ENCODE assay signal across 12 cellular contexts in genomic region chr6:136586295-136586694, GRCh38. TPM values are rescaled to one million over a fixed set of nuclear protein-coding genes. Genes with fewer than 3 reads are reported as not detected.
DNase-seq lines count a peak whose midpoint lies in the region; ATAC-seq and TF ChIP-seq lines count a peak whose summit lies in the region.
"Had no signal": no experiment of that assay in that cellular context is flagged by ENCODE, and none has a peak within 500 bp of the region (broad histone marks: within the 10 kb centered on the region; RNA-seq: fewer than 3 reads in every experiment).

No MANE protein-coding gene starts in this region.

- no peaks in the 10 kb centered on the region for H3K79me2 ChIP-seq in GM23248 (ENCODE audit: insufficient read depth)
- no peaks in the 10 kb centered on the region for H3K79me2 ChIP-seq in H9 (ENCODE audit: insufficient read depth, low read length)

- H3K27ac Mint-ChIP-seq in H9 = no peak overlapping the region
- H3K27ac Mint-ChIP-seq in activated naive CD8-positive, alpha-beta T cell treated with anti-CD3 and anti-CD28 coated beads, Interleukin-2, amount 50 U/mL, for 24 hours = no peak overlapping the region
- H3K27ac Mint-ChIP-seq: nephron had no signal

- H3K4me1 ChIP-seq in GM23248 (ENCODE audit: insufficient read depth) = peaks cover 21% of the 10 kb centered on the region
- peaks cover 2 to 35% (median 10%) of the 10 kb centered on the region in 3 donors for H3K4me1 ChIP-seq in gastroesophageal sphincter
- H3K4me1 ChIP-seq in stomach = peaks cover 0 to 19% (median 8%) of the 10 kb centered on the region in 4 donors
- peaks cover 12% of the 10 kb centered on the region for H3K4me1 ChIP-seq in H9 (ENCODE audit: insufficient read depth, low read length)

- peak overlapping the region; percentile 52 for H3K4me2 ChIP-seq in GM23248 (ENCODE audit: unreplicated experiment)
- H3K4me2 ChIP-seq in H9 (ENCODE audit: insufficient read depth, insufficient read length, low read length) = no peak overlapping the region

- H3K18ac ChIP-seq in H9 (ENCODE audit: insufficient read length, low read depth, low read length) = no peak overlapping the region

- ATAC-seq in gastroesophageal sphincter = peak; percentile 91
- no peak for ATAC-seq in activated naive CD8-positive, alpha-beta T cell treated with anti-CD3 and anti-CD28 coated beads, Interleukin-2, amount 50 U/mL, for 24 hours

- H3K79me1 ChIP-seq in H9 (ENCODE audit: insufficient read depth, low read depth, low read length, poor library complexity, severe bottlenecking) = no peaks in the 10 kb centered on the region

- H3K4ac ChIP-seq in H9 (ENCODE audit: low read depth, low read length) = no peak overlapping the region

- H3K56ac ChIP-seq in H9 (ENCODE audit: insufficient read length, low read depth, low read length) = no peak overlapping the region

- H3K4me3 ChIP-seq in GM23248 (no peak overlapping the region), gastroesophageal sphincter (no peak overlapping the region), stomach (no peak overlapping the region)

- no peaks in the 10 kb centered on the region for H3K23me2 ChIP-seq in H9 (ENCODE audit: insufficient read length, low read depth, low read length, poor library complexity, severe bottlenecking)

- peak; percentile 91 for DNase-seq in GM23248
- DNase-seq in amniotic stem cell (lab: John Stamatoyannopoulos, UW) = peak; percentile 51
- no peak for DNase-seq in stomach
- DNase-seq in SHP77 treated with DMSO at 0.1 percent for 48 hours (lab: John Stamatoyannopoulos, UW) = no peak
- no peak for DNase-seq in KG1 (lab: John Stamatoyannopoulos, UW)
- no peak for DNase-seq in H9
- DNase-seq in activated naive CD8-positive, alpha-beta T cell treated with anti-CD3 and anti-CD28 coated beads, Interleukin-2, amount 50 U/mL, for 24 hours = no peak
- DNase-seq: activated naive CD4-positive, alpha-beta T cell treated with anti-CD3 and anti-CD28 coated beads, Interleukin-2, amount 50 U/mL, for 16 hours; GDM1; NCI-H524 treated with DMSO at 0.1 percent for 48 hours had no signal

- in situ Hi-C loops in GM23248 (cut with MboI) = loop anchor here (10.0 kb wide), 1 partner anchor 209 kb away; the partner anchor contains the start of gene MAP3K5

- H3K23ac ChIP-seq in H9 (ENCODE audit: insufficient read length, low read depth, low read length) = no peak overlapping the region

- H3K9me2 ChIP-seq in GM23248 (ENCODE audit: insufficient read depth) = no peaks in the 10 kb centered on the region

- H3K9me3 ChIP-seq in GM23248 (ENCODE audit: low read depth) (no peaks in the 10 kb centered on the region), gastroesophageal sphincter (no peaks in the 10 kb centered on the region), stomach (no peaks in the 10 kb centered on the region), H9 (ENCODE audit: control insufficient read depth, low read depth, low read length) (no peaks in the 10 kb centered on the region)

- H2AFZ ChIP-seq in GM23248 = peak overlapping the region; percentile 10; the same call in 1 of the 2 replicates
- no peak overlapping the region for H2AFZ ChIP-seq in H9 (ENCODE audit: low read length)

- H3K36me3 Mint-ChIP-seq in H9 (ENCODE audit: insufficient read depth in 1 of 3, low read depth in 3 of 3) = peaks cover 11 to 34% (median 21%) of the 10 kb centered on the region in 3 experiments
- H3K36me3 Mint-ChIP-seq in activated naive CD8-positive, alpha-beta T cell treated with anti-CD3 and anti-CD28 coated beads, Interleukin-2, amount 50 U/mL, for 24 hours (ENCODE audit: low read depth) = peaks cover 27% of the 10 kb centered on the region

- H4K20me1 ChIP-seq in GM23248 (ENCODE audit: insufficient read depth) (no peaks in the 10 kb centered on the region), H9 (ENCODE audit: control insufficient read depth, insufficient read depth, insufficient read length) (no peaks in the 10 kb centered on the region)

- no peak overlapping the region for H2BK20ac ChIP-seq in H9 (ENCODE audit: low read depth, low read length, poor library complexity, severe bottlenecking)

- H3K27ac ChIP-seq in GM23248 = peak overlapping the region; percentile 64
- peak overlapping the region; percentile 29 to 67 (median 61) for H3K27ac ChIP-seq in gastroesophageal sphincter
- H3K27ac ChIP-seq in stomach = peak overlapping the region in 4 of 5 donors; percentile 60 to 74 (median 65)
- H3K27ac ChIP-seq in H9 (ENCODE audit: insufficient read length, low read depth, low read length) = no peak overlapping the region

- no peak overlapping the region for H2BK12ac ChIP-seq in H9 (ENCODE audit: insufficient read length, low read depth, low read length)

- TF ChIP-seq POLR2A in gastroesophageal sphincter (IDR thresholded peaks at IDR 0.05) (no peak), stomach (IDR thresholded peaks at IDR 0.05) (no peak)

- H2BK5ac ChIP-seq in H9 (ENCODE audit: insufficient read length, low read length) = no peak overlapping the region

- H4K8ac ChIP-seq in H9 (replicated peaks; ENCODE audit: insufficient read length, low read depth, low read length) = no peak overlapping the region

- 21 to 22% methylated on average over 4 of the region's 4 CpGs for WGBS in GM23248 (ENCODE audit: low coverage in 1 of 2, low lambda C conversion rate in 2 of 2, missing lambda C conversion rate in 2 of 2), 2 experiments
- 46 to 60% methylated on average over 2 to 4 of the region's 4 CpGs for WGBS in gastroesophageal sphincter (ENCODE audit: low coverage in 1 of 2), 2 donors
- 58 to 68% (median 68%) methylated on average over 4 of the region's 4 CpGs for WGBS in stomach, 5 donors
- WGBS in H9 (ENCODE audit: extremely low coverage, insufficient read length, low lambda C conversion rate) = no CpG with 5 or more reads among the region's 4 CpGs

- H4K91ac ChIP-seq in H9 (ENCODE audit: insufficient read length, low read depth, low read length) = no peak overlapping the region

- no peaks in the 10 kb centered on the region; the same call in 1 of the 2 replicates for H3K27me3 Mint-ChIP-seq in H9 (ENCODE audit: low read depth)
- H3K27me3 Mint-ChIP-seq in activated naive CD8-positive, alpha-beta T cell treated with anti-CD3 and anti-CD28 coated beads, Interleukin-2, amount 50 U/mL, for 24 hours = no peaks in the 10 kb centered on the region

- no peak overlapping the region for H4K5ac ChIP-seq in H9 (ENCODE audit: insufficient read length, low read depth, low read length)

- no peak overlapping the region for H3K14ac ChIP-seq in H9 (ENCODE audit: insufficient read depth, low read length)

- no peak overlapping the region for H3K4me3 Mint-ChIP-seq in H9
- H3K4me3 Mint-ChIP-seq in activated naive CD8-positive, alpha-beta T cell treated with anti-CD3 and anti-CD28 coated beads, Interleukin-2, amount 50 U/mL, for 24 hours = no peak overlapping the region
- H3K4me3 Mint-ChIP-seq: nephron had no signal

- H2BK15ac ChIP-seq in H9 (ENCODE audit: low read depth, low read length) = no peak overlapping the region

- H3K9ac ChIP-seq in GM23248 = peak overlapping the region; percentile 42
- no peak overlapping the region for H3K9ac ChIP-seq in H9 (ENCODE audit: extremely low read depth, insufficient read length, low read length)

- TF ChIP-seq EP300 in gastroesophageal sphincter (IDR thresholded peaks at IDR 0.05) = no peak
- TF ChIP-seq EP300 in stomach (IDR thresholded peaks at IDR 0.05) = no peak

- peaks cover 28 to 35% of the 10 kb centered on the region in 2 experiments for H3K4me1 Mint-ChIP-seq in H9
- no peaks in the 10 kb centered on the region for H3K4me1 Mint-ChIP-seq in activated naive CD8-positive, alpha-beta T cell treated with anti-CD3 and anti-CD28 coated beads, Interleukin-2, amount 50 U/mL, for 24 hours
- H3K4me1 Mint-ChIP-seq: nephron had no signal

- H3K27me3 ChIP-seq in GM23248 (replicated peaks; ENCODE audit: insufficient read depth) (no peaks in the 10 kb centered on the region), gastroesophageal sphincter (no peaks in the 10 kb centered on the region), stomach (no peaks in the 10 kb centered on the region), H9 (ENCODE audit: insufficient read depth, low read length) (no peaks in the 10 kb centered on the region)

- no peak overlapping the region for H2BK120ac ChIP-seq in H9 (ENCODE audit: low read depth, low read length, poor library complexity, severe bottlenecking)

- H3F3A ChIP-seq in GM23248 (ENCODE audit: insufficient read depth) = peaks cover 10% of the 10 kb centered on the region

- H3K36me3 ChIP-seq in GM23248 (ENCODE audit: low read depth) = no peaks in the 10 kb centered on the region
- peaks cover 0 to 48% of the 10 kb centered on the region in 2 donors for H3K36me3 ChIP-seq in gastroesophageal sphincter
- H3K36me3 ChIP-seq in stomach = peaks cover 16 to 82% (median 65%) of the 10 kb centered on the region in 4 donors

- H3K9me3 Mint-ChIP-seq in H9 = peaks cover 13 to 19% of the 10 kb centered on the region in 2 experiments
- peaks cover 6% of the 10 kb centered on the region for H3K9me3 Mint-ChIP-seq in activated naive CD8-positive, alpha-beta T cell treated with anti-CD3 and anti-CD28 coated beads, Interleukin-2, amount 50 U/mL, for 24 hours
- H3K9me3 Mint-ChIP-seq: nephron had no signal

- TF ChIP-seq CTCF in gastroesophageal sphincter (IDR thresholded peaks at IDR 0.05) (no peak), stomach (IDR thresholded peaks at IDR 0.05) (no peak), H9 (conservative IDR thresholded peaks at IDR 0.05) (no peak)

- intact Hi-C loops in stomach (cut with DNase I; ENCODE audit: low total_unique reads) = no loop called here

- H2AK5ac ChIP-seq in H9 (ENCODE audit: insufficient read length, low read length) = no peak overlapping the region

- H3T11ph ChIP-seq in H9 (ENCODE audit: low read length) = no peak overlapping the region

RNA-seq across cellular contexts. Expression of gene MAP7, which starts 36.1 kb away (rescaled TPM):
- 0.76 and 1.9 TPM in 2 replicates for total RNA-seq in GM23248 (2014; rRNA removed; shearing (Covaris generic))
- polyA plus RNA-seq in GM23248 (2016; fragmentation: Nextera tagmentation; extraction: Ambion mirVana) (0.79 TPM in 2 replicates), stomach (10 to 100 TPM in 1 of 3 donors, 1 to 10 TPM in 2; 7.6 to 11.6 (median 7.8) TPM)
- total RNA-seq in gastroesophageal sphincter (1 to 10 TPM; 1.1 to 6.7 (median 4.3) TPM), stomach (10 to 100 TPM in 3 of 5 donors, 1 to 10 TPM in 2; 2.3 to 28.3 (median 14.5) TPM), H9 (2021) (50.2 and 51.1 TPM in 2 replicates)

Comparison
In these comparisons a context has a peak if more than half of its experiments do, and no peak if none do; other contexts are left out.
1. DNase-seq: peak in GM23248 (single experiment) and amniotic stem cell (single experiment); none in stomach (single experiment), SHP77 treated with DMSO at 0.1 percent for 48 hours (single experiment), KG1 (single experiment), H9 (single experiment) and activated naive CD8-positive, alpha-beta T cell treated with anti-CD3 and anti-CD28 coated beads, Interleukin-2, amount 50 U/mL, for 24 hours (single experiment).